Comparison of ENCODE assay signal across 8 cellular contexts in genomic region chr21:14403681-14404318, GRCh38. TPM values are rescaled to one million over a fixed set of nuclear protein-coding genes. Genes with fewer than 3 reads are reported as not detected.
DNase-seq lines count a peak whose midpoint lies in the region; ATAC-seq, FAIRE-seq and TF ChIP-seq lines count a peak whose summit lies in the region.

No MANE protein-coding gene starts in this region.

- DNase-seq in heart right ventricle, result no peak
- no peak for DNase-seq in left ventricle myocardium superior
- DNase-seq in HuH-7 (ENCODE audit: low spot score), result peak; percentile 17
- peak; percentile 29 for DNase-seq in SKM-1 (lab: John Stamatoyannopoulos, UW; ENCODE audit: unreplicated experiment)
- peak in 1 of 2 donors; percentile 9 for DNase-seq in frontal cortex (ENCODE audit: low spot score in 2 of 2)
- no peak for DNase-seq in smooth muscle cell (lab: John Stamatoyannopoulos, UW; ENCODE audit: unreplicated experiment)
- no peak for DNase-seq in activated naive CD4-positive, alpha-beta T cell treated with Interleukin-2 at 50 U/mL for 16 hours
- DNase-seq in activated naive CD4-positive, alpha-beta T cell treated with anti-CD3 and anti-CD28 coated beads, Interleukin-2, amount 10 ng/mL, durations not matched to agents 7 days and 5 days, result no peak

- no peak overlapping the region for H3K27ac ChIP-seq in heart right ventricle
- no peak overlapping the region for H3K27ac ChIP-seq in smooth muscle cell (ENCODE audit: low read depth)

- CTCF ChIA-PET in activated naive CD4-positive, alpha-beta T cell treated with anti-CD3 and anti-CD28 coated beads, Interleukin-2, amount 10 ng/mL, durations not matched to agents 7 days and 5 days (lab: Charles Lee), result interaction anchor here (0.7 to 1.7 kb wide), 5 partner anchors 297 to 371 kb away, joined by 3 to 8 read pairs (median 4); no protein-coding TSS in a partner anchor

- H3K9me3 Mint-ChIP-seq in activated naive CD4-positive, alpha-beta T cell treated with anti-CD3 and anti-CD28 coated beads, Interleukin-2, amount 10 ng/mL, durations not matched to agents 7 days and 5 days, result no peaks in the 10 kb centered on the region

- H3K4me3 ChIP-seq in heart right ventricle (no peak overlapping the region), smooth muscle cell (no peak overlapping the region)

- intact Hi-C loops in heart right ventricle (cut with DNase I), result loop anchor here in 7 of 10 donors (5.0 to 10.0 kb wide), 4 partner anchors 1079 to 1191 kb away; no protein-coding TSS in a partner anchor
- intact Hi-C loops in left ventricle myocardium superior (cut with micrococcal nuclease), result no loop called here

- H3K4me3 Mint-ChIP-seq in activated naive CD4-positive, alpha-beta T cell treated with anti-CD3 and anti-CD28 coated beads, Interleukin-2, amount 10 ng/mL, durations not matched to agents 7 days and 5 days, result no peak overlapping the region

- no peaks in the 10 kb centered on the region for H3K79me2 ChIP-seq in smooth muscle cell (ENCODE audit: low read depth)

- H3K9me3 ChIP-seq in heart right ventricle (peaks cover 0 to 2% (median 0%) of the 10 kb centered on the region in 11 donors), smooth muscle cell (replicated peaks; ENCODE audit: low read depth) (no peaks in the 10 kb centered on the region)

- no peaks in the 10 kb centered on the region for H3K4me1 Mint-ChIP-seq in activated naive CD4-positive, alpha-beta T cell treated with anti-CD3 and anti-CD28 coated beads, Interleukin-2, amount 10 ng/mL, durations not matched to agents 7 days and 5 days

- no peaks in the 10 kb centered on the region for H3F3A ChIP-seq in smooth muscle cell (ENCODE audit: low read depth)

- H3K36me3 ChIP-seq in heart right ventricle (no peaks in the 10 kb centered on the region), smooth muscle cell (ENCODE audit: low read depth) (no peaks in the 10 kb centered on the region)

- TF ChIP-seq CTCF in heart right ventricle (IDR thresholded peaks at IDR 0.05) (peak in 8 of 9 donors; percentile 14 to 72 (median 58)), smooth muscle cell (IDR thresholded peaks at IDR 0.05; ENCODE audit: borderline replicate concordance, insufficient read depth, poor library complexity, severe bottlenecking) (peak; percentile 54)

- no peaks in the 10 kb centered on the region for H3K27me3 Mint-ChIP-seq in activated naive CD4-positive, alpha-beta T cell treated with anti-CD3 and anti-CD28 coated beads, Interleukin-2, amount 10 ng/mL, durations not matched to agents 7 days and 5 days

- H3K4me2 ChIP-seq in smooth muscle cell, result no peak overlapping the region

- no peaks in the 10 kb centered on the region for H3K36me3 Mint-ChIP-seq in activated naive CD4-positive, alpha-beta T cell treated with anti-CD3 and anti-CD28 coated beads, Interleukin-2, amount 10 ng/mL, durations not matched to agents 7 days and 5 days

- H3K9ac ChIP-seq in smooth muscle cell (ENCODE audit: low read depth), result no peak overlapping the region

- WGBS in heart right ventricle, 2 donors, result 25 to 29% methylated on average over 1 of the region's 1 CpG
- 34% methylated on average over 1 of the region's 1 CpG for WGBS in smooth muscle cell (ENCODE audit: low lambda C conversion rate)

- ATAC-seq in heart right ventricle (no peak), left ventricle myocardium superior (no peak)

- no peaks in the 10 kb centered on the region for H3K4me1 ChIP-seq in heart right ventricle
- no peaks in the 10 kb centered on the region for H3K4me1 ChIP-seq in smooth muscle cell (ENCODE audit: low read depth)

- H4K20me1 ChIP-seq in smooth muscle cell (ENCODE audit: low read depth), result no peaks in the 10 kb centered on the region

- no peak overlapping the region for H2AFZ ChIP-seq in smooth muscle cell (ENCODE audit: low read depth)

- peak; percentile 19 for FAIRE-seq in frontal cortex (lab: Jason Lieb, UNC)

- no peak overlapping the region for H3K27ac Mint-ChIP-seq in activated naive CD4-positive, alpha-beta T cell treated with anti-CD3 and anti-CD28 coated beads, Interleukin-2, amount 10 ng/mL, durations not matched to agents 7 days and 5 days

- H3K27me3 ChIP-seq in heart right ventricle, result no peaks in the 10 kb centered on the region
- no peaks in the 10 kb centered on the region for H3K27me3 ChIP-seq in smooth muscle cell (ENCODE audit: low read depth)

RNA-seq across cellular contexts. Expression of gene HSPA13, which starts 20.9 kb away (rescaled TPM):
- total RNA-seq in heart right ventricle (10 to 100 TPM; 10.6 to 24.0 (median 15.9) TPM), left ventricle myocardium superior (11.1 TPM), frontal cortex (213 TPM), smooth muscle cell (115 and 151 TPM in 2 replicates)
- polyA plus RNA-seq in heart right ventricle (10 to 100 TPM in 1 of 2 donors, 1 to 10 TPM in 1; 3.3 to 11.8 TPM), smooth muscle cell (39.5 and 51.9 TPM in 2 replicates)

Comparison
In these comparisons a context has a peak if more than half of its experiments do, and no peak if none do; other contexts are left out.
1. DNase-seq: peak in HuH-7 (single experiment) and SKM-1 (single experiment); none in heart right ventricle (0 of 2), left ventricle myocardium superior (single experiment), smooth muscle cell (single experiment), activated naive CD4-positive, alpha-beta T cell treated with Interleukin-2 at 50 U/mL for 16 hours (single experiment) and activated naive CD4-positive, alpha-beta T cell treated with anti-CD3 and anti-CD28 coated beads, Interleukin-2, amount 10 ng/mL, durations not matched to agents 7 days and 5 days (single experiment).